In genomic region chr1:87451229-87451900, GRCh38 we compare ENCODE assay signal across 2 cellular contexts.
TF ChIP-seq lines count a peak whose summit lies in the region.

No MANE protein-coding gene starts in this region.

TF ChIP-seq in HEK293, 187 proteins besides CTCF, POLR2A, EP300 and RAD21 (continued from another document):
- no peak for TF ChIP-seq REST (tag by site-specific recombination; IDR thresholded peaks at IDR 0.05)
- TF ChIP-seq ZNF133 (tag by site-specific recombination; IDR thresholded peaks at IDR 0.05) = peak; percentile 51; the same call in 1 of the 2 replicates

TF ChIP-seq in SK-N-SH, 30 proteins besides CTCF, POLR2A, EP300 and RAD21 (continued from another document):
- TF ChIP-seq, protein P1, sequence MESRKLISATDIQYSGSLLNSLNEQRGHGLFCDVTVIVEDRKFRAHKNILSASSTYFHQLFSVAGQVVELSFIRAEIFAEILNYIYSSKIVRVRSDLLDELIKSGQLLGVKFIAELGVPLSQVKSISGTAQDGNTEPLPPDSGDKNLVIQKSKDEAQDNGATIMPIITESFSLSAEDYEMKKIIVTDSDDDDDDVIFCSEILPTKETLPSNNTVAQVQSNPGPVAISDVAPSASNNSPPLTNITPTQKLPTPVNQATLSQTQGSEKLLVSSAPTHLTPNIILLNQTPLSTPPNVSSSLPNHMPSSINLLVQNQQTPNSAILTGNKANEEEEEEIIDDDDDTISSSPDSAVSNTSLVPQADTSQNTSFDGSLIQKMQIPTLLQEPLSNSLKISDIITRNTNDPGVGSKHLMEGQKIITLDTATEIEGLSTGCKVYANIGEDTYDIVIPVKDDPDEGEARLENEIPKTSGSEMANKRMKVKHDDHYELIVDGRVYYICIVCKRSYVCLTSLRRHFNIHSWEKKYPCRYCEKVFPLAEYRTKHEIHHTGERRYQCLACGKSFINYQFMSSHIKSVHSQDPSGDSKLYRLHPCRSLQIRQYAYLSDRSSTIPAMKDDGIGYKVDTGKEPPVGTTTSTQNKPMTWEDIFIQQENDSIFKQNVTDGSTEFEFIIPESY (IDR thresholded peaks at IDR 0.05; ENCODE audit: borderline replicate concordance, low read depth) = no peak
- TF ChIP-seq RCOR1 (IDR thresholded peaks at IDR 0.05; ENCODE audit: low read length) (no peak), TEAD4 (IDR thresholded peaks at IDR 0.05; ENCODE audit: borderline replicate concordance, insufficient read depth) (no peak), NFIC (IDR thresholded peaks at IDR 0.05; ENCODE audit: borderline replicate concordance) (no peak), TCF12 (IDR thresholded peaks at IDR 0.05) (no peak), SIN3A (IDR thresholded peaks at IDR 0.05; ENCODE audit: borderline replicate concordance, low read depth, low read length) (no peak), GABPA (IDR thresholded peaks at IDR 0.05; ENCODE audit: low read depth) (no peak), MAX (IDR thresholded peaks at IDR 0.05; ENCODE audit: low read depth) (no peak)
- TF ChIP-seq, protein P2, sequence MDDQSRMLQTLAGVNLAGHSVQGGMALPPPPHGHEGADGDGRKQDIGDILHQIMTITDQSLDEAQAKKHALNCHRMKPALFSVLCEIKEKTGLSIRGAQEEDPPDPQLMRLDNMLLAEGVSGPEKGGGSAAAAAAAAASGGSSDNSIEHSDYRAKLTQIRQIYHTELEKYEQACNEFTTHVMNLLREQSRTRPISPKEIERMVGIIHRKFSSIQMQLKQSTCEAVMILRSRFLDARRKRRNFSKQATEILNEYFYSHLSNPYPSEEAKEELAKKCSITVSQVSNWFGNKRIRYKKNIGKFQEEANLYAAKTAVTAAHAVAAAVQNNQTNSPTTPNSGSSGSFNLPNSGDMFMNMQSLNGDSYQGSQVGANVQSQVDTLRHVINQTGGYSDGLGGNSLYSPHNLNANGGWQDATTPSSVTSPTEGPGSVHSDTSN (IDR thresholded peaks at IDR 0.05) = no peak
